In genomic region chr16:53766304-53767016, GRCh38 we compare ENCODE assay signal across 1 cellular context.
TF ChIP-seq lines count a peak whose summit lies in the region.

No MANE protein-coding gene starts in this region.

TF ChIP-seq in HepG2, 621 proteins besides CTCF, POLR2A, EP300 and RAD21 (continued from another document and continues in another):
- TF ChIP-seq NFATC3 (CRISPR knock-in tag; IDR thresholded peaks at IDR 0.05) (no peak), ATF6 (CRISPR knock-in tag; conservative IDR thresholded peaks at IDR 0.05) (no peak), ZNF263 (CRISPR knock-in tag; IDR thresholded peaks at IDR 0.05) (no peak), NKX3-1 (CRISPR knock-in tag; IDR thresholded peaks at IDR 0.05) (no peak), XBP1 (CRISPR knock-in tag; IDR thresholded peaks at IDR 0.05) (no peak), MYNN (CRISPR knock-in tag; IDR thresholded peaks at IDR 0.05; ENCODE audit: low read depth) (no peak), JDP2 (CRISPR knock-in tag; IDR thresholded peaks at IDR 0.05; ENCODE audit: borderline replicate concordance) (no peak), ZNF510 (CRISPR knock-in tag; IDR thresholded peaks at IDR 0.05; ENCODE audit: low read depth) (no peak), MIXL1 (CRISPR knock-in tag; IDR thresholded peaks at IDR 0.05) (0 out of 2 replicates have a peak, but pooled peaks have one; percentile 29), ARNT2 (CRISPR knock-in tag; IDR thresholded peaks at IDR 0.05; ENCODE audit: low read depth) (no peak), ZNF772 (CRISPR knock-in tag; IDR thresholded peaks at IDR 0.05) (no peak), ZNF691 (CRISPR knock-in tag; IDR thresholded peaks at IDR 0.05; ENCODE audit: borderline replicate concordance, low read depth) (no peak), CCAR2 (optimal IDR thresholded peaks at IDR 0.05; ENCODE audit: low read depth, low read length) (no peak), ZNF768 (CRISPR knock-in tag; IDR thresholded peaks at IDR 0.05) (0 out of 2 replicates have a peak, but pooled peaks have one; percentile 34), GRHL1 (CRISPR knock-in tag; conservative IDR thresholded peaks at IDR 0.05) (no peak), FOXA1 (IDR thresholded peaks at IDR 0.05) (no peak), FOXA1 (CRISPR knock-in tag; IDR thresholded peaks at IDR 0.05) (no peak), SMAD3 (CRISPR knock-in tag; IDR thresholded peaks at IDR 0.05) (peak; percentile 34), PHF8 (CRISPR knock-in tag; IDR thresholded peaks at IDR 0.05) (no peak), HES4 (CRISPR knock-in tag; IDR thresholded peaks at IDR 0.05; ENCODE audit: borderline replicate concordance) (no peak), LCORL (IDR thresholded peaks at IDR 0.05) (no peak), LCORL (CRISPR knock-in tag; IDR thresholded peaks at IDR 0.05) (peak; percentile 60), ZBTB20 (CRISPR knock-in tag; IDR thresholded peaks at IDR 0.05; ENCODE audit: borderline replicate concordance, low read depth) (peak; percentile 57; the same call in 1 of the 2 replicates), SSRP1 (CRISPR knock-in tag; IDR thresholded peaks at IDR 0.05) (no peak), SP4 (CRISPR knock-in tag; IDR thresholded peaks at IDR 0.05) (no peak), REL (CRISPR knock-in tag; conservative IDR thresholded peaks at IDR 0.05) (no peak), SCMH1 (CRISPR knock-in tag; IDR thresholded peaks at IDR 0.05; ENCODE audit: borderline replicate concordance) (no peak), CHD2 (IDR thresholded peaks at IDR 0.05; ENCODE audit: low read depth, low read length) (no peak), KIAA2018 (CRISPR knock-in tag; IDR thresholded peaks at IDR 0.05; ENCODE audit: borderline replicate concordance) (no peak), HNF4G (IDR thresholded peaks at IDR 0.05; ENCODE audit: borderline replicate concordance, low read depth, low read length) (no peak), HNF4G (CRISPR knock-in tag; IDR thresholded peaks at IDR 0.05; ENCODE audit: borderline replicate concordance, low read depth) (no peak), TRAFD1 (CRISPR knock-in tag; IDR thresholded peaks at IDR 0.05; ENCODE audit: borderline replicate concordance) (no peak), RBM22 (optimal IDR thresholded peaks at IDR 0.05; ENCODE audit: low read length) (no peak)
- TF ChIP-seq, protein P1, sequence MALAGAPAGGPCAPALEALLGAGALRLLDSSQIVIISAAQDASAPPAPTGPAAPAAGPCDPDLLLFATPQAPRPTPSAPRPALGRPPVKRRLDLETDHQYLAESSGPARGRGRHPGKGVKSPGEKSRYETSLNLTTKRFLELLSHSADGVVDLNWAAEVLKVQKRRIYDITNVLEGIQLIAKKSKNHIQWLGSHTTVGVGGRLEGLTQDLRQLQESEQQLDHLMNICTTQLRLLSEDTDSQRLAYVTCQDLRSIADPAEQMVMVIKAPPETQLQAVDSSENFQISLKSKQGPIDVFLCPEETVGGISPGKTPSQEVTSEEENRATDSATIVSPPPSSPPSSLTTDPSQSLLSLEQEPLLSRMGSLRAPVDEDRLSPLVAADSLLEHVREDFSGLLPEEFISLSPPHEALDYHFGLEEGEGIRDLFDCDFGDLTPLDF (CRISPR knock-in tag; IDR thresholded peaks at IDR 0.05) = no peak
- TF ChIP-seq, protein P2, sequence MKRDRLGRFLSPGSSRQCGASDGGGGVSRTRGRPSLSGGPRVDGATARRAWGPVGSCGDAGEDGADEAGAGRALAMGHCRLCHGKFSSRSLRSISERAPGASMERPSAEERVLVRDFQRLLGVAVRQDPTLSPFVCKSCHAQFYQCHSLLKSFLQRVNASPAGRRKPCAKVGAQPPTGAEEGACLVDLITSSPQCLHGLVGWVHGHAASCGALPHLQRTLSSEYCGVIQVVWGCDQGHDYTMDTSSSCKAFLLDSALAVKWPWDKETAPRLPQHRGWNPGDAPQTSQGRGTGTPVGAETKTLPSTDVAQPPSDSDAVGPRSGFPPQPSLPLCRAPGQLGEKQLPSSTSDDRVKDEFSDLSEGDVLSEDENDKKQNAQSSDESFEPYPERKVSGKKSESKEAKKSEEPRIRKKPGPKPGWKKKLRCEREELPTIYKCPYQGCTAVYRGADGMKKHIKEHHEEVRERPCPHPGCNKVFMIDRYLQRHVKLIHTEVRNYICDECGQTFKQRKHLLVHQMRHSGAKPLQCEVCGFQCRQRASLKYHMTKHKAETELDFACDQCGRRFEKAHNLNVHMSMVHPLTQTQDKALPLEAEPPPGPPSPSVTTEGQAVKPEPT (CRISPR knock-in tag; IDR thresholded peaks at IDR 0.05; ENCODE audit: low read depth) = no peak
- TF ChIP-seq, protein P3, sequence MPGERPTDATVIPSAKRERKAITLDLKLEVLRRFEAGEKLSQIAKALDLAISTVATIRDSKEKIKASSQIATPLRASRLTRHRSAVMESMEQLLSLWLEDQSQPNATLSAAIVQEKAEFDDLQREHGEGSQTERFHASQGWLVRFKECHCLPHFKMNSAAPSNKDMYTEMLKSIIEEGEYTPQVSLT (CRISPR knock-in tag; IDR thresholded peaks at IDR 0.05; ENCODE audit: borderline replicate concordance, low read depth) = no peak
